24 cellular contexts compared by ENCODE assay signal in the genomic region with DNA sequence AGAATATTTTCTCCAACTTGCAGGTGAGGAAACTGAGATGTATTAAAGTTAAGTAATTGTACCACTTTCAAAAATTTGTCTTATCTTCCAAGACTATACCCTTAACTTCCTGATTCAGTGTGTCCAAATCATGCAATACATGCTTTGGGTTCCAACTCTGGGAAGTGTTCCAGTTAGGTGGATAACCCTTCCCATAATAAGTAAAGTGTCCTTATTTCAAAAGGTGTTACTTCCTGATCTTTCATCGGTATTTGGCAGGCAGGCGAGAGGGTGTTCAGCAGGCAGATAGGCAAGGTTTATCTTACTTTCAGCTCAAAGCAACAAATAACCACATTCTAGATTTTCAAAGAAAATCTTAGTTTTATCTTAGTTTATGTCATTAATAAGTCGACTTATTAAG. TPM values are rescaled to one million over a fixed set of nuclear protein-coding genes. Genes with fewer than 3 reads are reported as not detected.
DNase-seq lines count a peak whose midpoint lies in the region; ATAC-seq and TF ChIP-seq lines count a peak whose summit lies in the region.
"Had no signal": no experiment of that assay in that cellular context is flagged by ENCODE, and none has a peak within 500 bp of the region (broad histone marks: within the 10 kb centered on the region; RNA-seq: fewer than 3 reads in every experiment).

No MANE protein-coding gene starts in this region.

- POLR2A ChIA-PET in naive thymus-derived CD4-positive, alpha-beta T cell (lab: Charles Lee), result no interaction called here

- H3K27ac ChIP-seq in left ventricle myocardium inferior (replicated peaks) (peak overlapping the region; percentile 88), lung (ENCODE audit: low read depth in 1 of 2, low read length in 1 of 2) (peak overlapping the region in 1 of 2 donors; percentile 63)
- no peak overlapping the region for H3K27ac ChIP-seq in naive thymus-derived CD4-positive, alpha-beta T cell (ENCODE audit: low read depth, low read length)
- H3K27ac ChIP-seq: BLaER1 treated with 17β-estradiol and CSF1 and Interleukin-3, amounts not matched to agents 10 nM and 100 nM; HL-60; Peyer's patch had no signal

- CTCF ChIA-PET in naive thymus-derived CD4-positive, alpha-beta T cell (lab: Charles Lee), result no interaction called here

- H3K36me3 ChIP-seq in left ventricle myocardium inferior, result peaks cover 19% of the 10 kb centered on the region
- H3K36me3 ChIP-seq in lung (ENCODE audit: control insufficient read depth in 2 of 2, insufficient read depth in 2 of 2, low read length in 2 of 2), result peaks cover 0 to 3% of the 10 kb centered on the region in 2 donors
- no peaks in the 10 kb centered on the region for H3K36me3 ChIP-seq in naive thymus-derived CD4-positive, alpha-beta T cell (ENCODE audit: control insufficient read depth in 2 of 3, insufficient read depth in 3 of 3, low read length in 3 of 3)
- H3K36me3 ChIP-seq: BLaER1 treated with 17β-estradiol and CSF1 and Interleukin-3, amounts not matched to agents 10 nM and 100 nM; Peyer's patch had no signal

- no peak overlapping the region for H3K4me3 Mint-ChIP-seq in naive thymus-derived CD4-positive, alpha-beta T cell
- H3K4me3 Mint-ChIP-seq: CD4-positive, alpha-beta memory T cell had no signal

- H3K27me3 ChIP-seq in left ventricle myocardium inferior (ENCODE audit: low read depth) (no peaks in the 10 kb centered on the region), lung (ENCODE audit: control insufficient read depth, insufficient read depth) (no peaks in the 10 kb centered on the region)
- no peaks in the 10 kb centered on the region for H3K27me3 ChIP-seq in naive thymus-derived CD4-positive, alpha-beta T cell (ENCODE audit: control insufficient read depth in 2 of 2, insufficient read depth in 2 of 2, low read length in 2 of 2)
- H3K27me3 ChIP-seq: BLaER1 treated with 17β-estradiol and CSF1 and Interleukin-3, amounts not matched to agents 10 nM and 100 nM; Peyer's patch had no signal

- H3K4me1 Mint-ChIP-seq in naive thymus-derived CD4-positive, alpha-beta T cell, result no peaks in the 10 kb centered on the region
- H3K4me1 Mint-ChIP-seq: CD4-positive, alpha-beta memory T cell had no signal

- no peak for DNase-seq in Right ventricle myocardium superior
- DNase-seq in cardiac septum (ENCODE audit: low spot score), result no peak
- DNase-seq in left ventricle myocardium inferior, result no peak
- DNase-seq in lung (ENCODE audit: low spot score), result peak; percentile 36
- no peak for DNase-seq in effector CD4-positive, alpha-beta T cell
- DNase-seq in NCI-H345 (lab: John Stamatoyannopoulos, UW), result no peak
- DNase-seq in naive thymus-derived CD4-positive, alpha-beta T cell, result no peak
- DNase-seq: 8988T; Caco-2; CD4-positive, alpha-beta memory T cell; DMS 273 treated with DMSO at 0.1 percent for 48 hours; DMS79 treated with DMSO at 0.1 percent for 48 hours; KBM-7; NCI-H1105; NCI-H146; NCI-H2029; NCI-H226; NCI-H524; NCI-H82; Peyer's patch had no signal

- H3K36me3 Mint-ChIP-seq in naive thymus-derived CD4-positive, alpha-beta T cell, result no peaks in the 10 kb centered on the region
- H3K36me3 Mint-ChIP-seq: CD4-positive, alpha-beta memory T cell had no signal

- TF ChIP-seq CTCF in left ventricle myocardium inferior (IDR thresholded peaks at IDR 0.05; ENCODE audit: borderline replicate concordance), result no peak
- TF ChIP-seq CTCF in lung (IDR thresholded peaks at IDR 0.05; ENCODE audit: control extremely low read depth, extremely low read depth), result no peak

- H3K9me3 ChIP-seq in left ventricle myocardium inferior (replicated peaks), result no peaks in the 10 kb centered on the region
- no peaks in the 10 kb centered on the region for H3K9me3 ChIP-seq in lung (ENCODE audit: control insufficient read depth in 2 of 2, insufficient read depth in 1 of 2, low read length in 1 of 2)
- H3K9me3 ChIP-seq in naive thymus-derived CD4-positive, alpha-beta T cell (ENCODE audit: control insufficient read depth in 2 of 3, low read length in 3 of 3), result no peaks in the 10 kb centered on the region
- H3K9me3 ChIP-seq: BLaER1 treated with 17β-estradiol and CSF1 and Interleukin-3, amounts not matched to agents 10 nM and 100 nM; Caco-2; Peyer's patch had no signal

- peaks cover 0 to 7% (median 0%) of the 10 kb centered on the region in 5 donors for H3K27me3 Mint-ChIP-seq in naive thymus-derived CD4-positive, alpha-beta T cell

- H3K4me3 ChIP-seq in left ventricle myocardium inferior (no peak overlapping the region), lung (no peak overlapping the region)
- H3K4me3 ChIP-seq in naive thymus-derived CD4-positive, alpha-beta T cell (ENCODE audit: low read length), result no peak overlapping the region
- H3K4me3 ChIP-seq: BLaER1 treated with 17β-estradiol and CSF1 and Interleukin-3, amounts not matched to agents 10 nM and 100 nM; Peyer's patch had no signal

- H3K4me1 ChIP-seq in left ventricle myocardium inferior (peaks cover 31% of the 10 kb centered on the region), lung (ENCODE audit: control insufficient read depth in 2 of 2, insufficient read depth in 2 of 2, low read length in 2 of 2) (peaks cover 0 to 2% of the 10 kb centered on the region in 2 donors)
- H3K4me1 ChIP-seq in naive thymus-derived CD4-positive, alpha-beta T cell (ENCODE audit: control insufficient read depth in 2 of 2, insufficient read depth in 2 of 2, low read length in 2 of 2), result no peaks in the 10 kb centered on the region
- H3K4me1 ChIP-seq: BLaER1 treated with 17β-estradiol and CSF1 and Interleukin-3, amounts not matched to agents 10 nM and 100 nM; Caco-2 had no signal

- ATAC-seq in Right ventricle myocardium superior (ENCODE audit: poor library complexity), result peak; percentile 16
- no peak for ATAC-seq in lung (ENCODE audit: insufficient read depth, low FRiP score)
- no peak for ATAC-seq in naive thymus-derived CD4-positive, alpha-beta T cell
- ATAC-seq in HG02678 (IDR thresholded peaks at IDR 0.05; ENCODE audit: unreplicated experiment), result no peak

- intact Hi-C loops in Right ventricle myocardium superior (cut with DNase I), result loop anchor here (5.0 to 10.0 kb wide), 2 partner anchors 76 to 198 kb away; a partner anchor contains a TSS
- intact Hi-C loops in cardiac septum (cut with DNase I), result loop anchor here (2.0 to 5.0 kb wide), 3 partner anchors 72 to 486 kb away; no protein-coding TSS in a partner anchor
- intact Hi-C loops in left ventricle myocardium inferior (cut with micrococcal nuclease), result no loop called here
- intact Hi-C loops in naive thymus-derived CD4-positive, alpha-beta T cell (cut with micrococcal nuclease), result no loop called here

- no peak overlapping the region for H3K27ac Mint-ChIP-seq in naive thymus-derived CD4-positive, alpha-beta T cell
- H3K27ac Mint-ChIP-seq: CD4-positive, alpha-beta memory T cell had no signal

- WGBS in lung, 2 donors, result 55 to 71% methylated on average over 3 of the region's 3 CpGs

- H3K9me3 Mint-ChIP-seq in naive thymus-derived CD4-positive, alpha-beta T cell, result peaks cover 0 to 10% (median 4%) of the 10 kb centered on the region in 11 donors

RNA-seq across cellular contexts. Expression of a gene that starts 46.3 kb away (rescaled TPM):
- total RNA-seq in Right ventricle myocardium superior, result 7.9 TPM
- 8.3 TPM for total RNA-seq in cardiac septum
- 7.2 TPM for total RNA-seq in left ventricle myocardium inferior
- 10 to 100 TPM; 28.3 to 37.5 TPM for total RNA-seq in lung
- polyA plus RNA-seq in lung, result 10 to 100 TPM; 12.1 to 12.2 TPM
- total RNA-seq in naive thymus-derived CD4-positive, alpha-beta T cell, result not detected
- polyA plus RNA-seq in naive thymus-derived CD4-positive, alpha-beta T cell, result under 1 TPM; 0.09 TPM
- total RNA-seq: CD4-positive, alpha-beta memory T cell; HT-29 had no signal

Comparison
In these comparisons a context has a peak if more than half of its experiments do, and no peak if none do; other contexts are left out.
1. intact Hi-C loops: an anchor here in Right ventricle myocardium superior (5.0 to 10.0 kb wide) and cardiac septum (2.0 to 5.0 kb wide); none called in left ventricle myocardium inferior and naive thymus-derived CD4-positive, alpha-beta T cell.